Comparison of ENCODE assay signal across 24 cellular contexts in the genomic region with DNA sequence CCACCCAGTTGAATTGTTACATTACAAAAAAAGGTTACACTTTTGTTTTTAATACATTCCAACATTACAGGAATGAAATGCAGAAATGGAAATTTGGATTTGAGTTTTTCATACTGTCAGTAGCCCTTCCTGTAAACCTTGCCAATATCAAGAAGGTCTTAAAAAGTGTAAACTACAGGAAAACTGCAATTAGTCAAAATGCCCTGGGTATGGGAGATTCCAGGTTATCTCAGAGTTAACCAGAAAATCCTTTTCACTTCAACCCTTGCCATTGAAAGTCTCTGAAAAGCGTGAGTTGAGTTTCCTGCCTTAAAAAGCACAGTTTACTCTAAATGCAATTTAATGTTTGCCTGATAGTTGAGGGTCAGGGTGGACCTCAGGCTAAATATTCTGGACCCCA. TPM values are rescaled to one million over a fixed set of nuclear protein-coding genes. Genes with fewer than 3 reads are reported as not detected.
DNase-seq lines count a peak whose midpoint lies in the region; ATAC-seq, FAIRE-seq and TF ChIP-seq lines count a peak whose summit lies in the region.
"Had no signal": no experiment of that assay in that cellular context is flagged by ENCODE, and none has a peak within 500 bp of the region (broad histone marks: within the 10 kb centered on the region; RNA-seq: fewer than 3 reads in every experiment).

No MANE protein-coding gene starts in this region.

- intact Hi-C loops in MCF 10A (cut with micrococcal nuclease): no loop called here
- intact Hi-C loops in mammary epithelial cell (cut with micrococcal nuclease): no loop called here
- intact Hi-C loops in endothelial cell of umbilical vein (cut with micrococcal nuclease): loop anchor here (5.0 to 10.0 kb wide), 2 partner anchors 95 to 222 kb away; no protein-coding TSS in a partner anchor
- intact Hi-C loops in uterus (cut with DNase I; ENCODE audit: low total_unique reads): no loop called here

- no peak for DNase-seq in MCF 10A (ENCODE audit: unreplicated experiment)
- DNase-seq in mammary epithelial cell: no peak
- peak; percentile 74 for DNase-seq in endothelial cell of umbilical vein (ENCODE audit: low read depth, low spot score)
- DNase-seq in uterus: no peak
- DNase-seq in immature natural killer cell: no peak
- DNase-seq: ACHN; AML-193; BE2C; CD4-positive, alpha-beta T cell; CD8-positive, alpha-beta memory T cell; DMS 273 treated with DMSO at 0.1 percent for 48 hours; DMS79; EL; GDM1; H9 had no signal

- no peaks in the 10 kb centered on the region for H3K9me1 ChIP-seq in endothelial cell of umbilical vein (replicated peaks; ENCODE audit: control insufficient read depth, extremely low read depth, insufficient read depth, low read length)

- BruUV-seq in MCF 10A (replicated peaks; lab: Mats Ljungman, UMichigan) (no TSS peak), mammary epithelial cell (replicated peaks; lab: Mats Ljungman, UMichigan) (no TSS peak), endothelial cell of umbilical vein (replicated peaks; lab: Mats Ljungman, UMichigan) (no TSS peak)

- in situ Hi-C loops in mammary epithelial cell (cut with MboI; ENCODE audit: low sequenced_read_pairs in 2 of 2): no loop called here

- H4K20me1 ChIP-seq in mammary epithelial cell (ENCODE audit: insufficient read depth, low read length) (no peaks in the 10 kb centered on the region), endothelial cell of umbilical vein (replicated peaks; ENCODE audit: control insufficient read depth, extremely low read depth, insufficient read depth, low read length) (no peaks in the 10 kb centered on the region)
- H4K20me1 ChIP-seq: BLaER1 treated with 17β-estradiol and CSF1 and Interleukin-3, amounts not matched to agents 10 nM and 100 nM had no signal

- POLR2A ChIA-PET in MCF 10A (lab: Yijun Ruan, JAX): interaction anchor here (1.4 to 3.4 kb wide), 4 partner anchors 10 to 113 kb away, joined by 3 to 66 read pairs (median 14); no protein-coding TSS in a partner anchor
- POLR2A ChIA-PET in endothelial cell of umbilical vein (lab: Charles Lee): no interaction called here

- TF ChIP-seq CTCF in MCF 10A (IDR thresholded peaks at IDR 0.05; ENCODE audit: unreplicated experiment) (no peak), mammary epithelial cell (conservative IDR thresholded peaks at IDR 0.05 in 1 of 2, IDR thresholded peaks at IDR 0.05 in 1 of 2; ENCODE audit: extremely low read depth in 1 of 2, insufficient read depth in 1 of 2, low read depth in 1 of 2, low read length in 2 of 2) (no peak), endothelial cell of umbilical vein (IDR thresholded peaks at IDR 0.05; ENCODE audit: extremely low read depth in 1 of 2, insufficient read depth in 1 of 2, low read depth in 1 of 2, low read length in 2 of 2) (no peak), uterus (IDR thresholded peaks at IDR 0.05) (no peak)

- H3K9ac ChIP-seq in mammary epithelial cell (ENCODE audit: insufficient read depth, low read length) (no peak overlapping the region), endothelial cell of umbilical vein (replicated peaks; ENCODE audit: extremely low read depth, insufficient read depth, low read length) (no peak overlapping the region)
- H3K9ac ChIP-seq: BLaER1 treated with 17β-estradiol and CSF1 and Interleukin-3, amounts not matched to agents 10 nM and 100 nM had no signal

- H2AFZ ChIP-seq in mammary epithelial cell (ENCODE audit: low read depth, low read length) (no peak overlapping the region), endothelial cell of umbilical vein (ENCODE audit: low read depth, low read length) (no peak overlapping the region)

- no peaks in the 10 kb centered on the region for H3K9me3 ChIP-seq in mammary epithelial cell (replicated peaks; ENCODE audit: insufficient read depth, low read length)
- no peaks in the 10 kb centered on the region for H3K9me3 ChIP-seq in endothelial cell of umbilical vein (replicated peaks; ENCODE audit: control insufficient read depth, insufficient read depth, low read length)
- H3K9me3 ChIP-seq in uterus: no peaks in the 10 kb centered on the region
- H3K9me3 ChIP-seq: BE2C had no signal

- H3K27me3 ChIP-seq in mammary epithelial cell (ENCODE audit: insufficient read depth, low read length) (no peaks in the 10 kb centered on the region), endothelial cell of umbilical vein (ENCODE audit: control insufficient read depth in 2 of 2, insufficient read depth in 2 of 2, low read length in 2 of 2) (no peaks in the 10 kb centered on the region), uterus (no peaks in the 10 kb centered on the region)
- H3K27me3 ChIP-seq: BE2C; BLaER1 treated with 17β-estradiol and CSF1 and Interleukin-3, amounts not matched to agents 10 nM and 100 nM had no signal

- H3K4me1 ChIP-seq in mammary epithelial cell (ENCODE audit: insufficient read depth, low read length) (peaks cover 32% of the 10 kb centered on the region), endothelial cell of umbilical vein (ENCODE audit: control insufficient read depth, extremely low read depth, insufficient read depth, low read length) (peaks cover 26% of the 10 kb centered on the region), uterus (peaks cover 4 to 13% of the 10 kb centered on the region in 2 donors)
- H3K4me1 ChIP-seq: BE2C had no signal

- 100% methylated on average over 1 of the region's 1 CpG for WGBS in mammary epithelial cell (ENCODE audit: low coverage, missing lambda C conversion rate)

- H3K9me3 Mint-ChIP-seq in MCF 10A (ENCODE audit: unreplicated experiment) (no peaks in the 10 kb centered on the region), immature natural killer cell (no peaks in the 10 kb centered on the region)
- H3K9me3 Mint-ChIP-seq: GM23338, H9 had no signal

- H3K4me2 ChIP-seq in mammary epithelial cell (ENCODE audit: insufficient read depth, low read depth, low read length): no peak overlapping the region
- H3K4me2 ChIP-seq in endothelial cell of umbilical vein (ENCODE audit: insufficient read depth, low read length): no peak overlapping the region
- H3K4me2 ChIP-seq: BLaER1 treated with 17β-estradiol and CSF1 and Interleukin-3, amounts not matched to agents 10 nM and 100 nM; GM23338 had no signal

- H3K4me1 Mint-ChIP-seq in MCF 10A (ENCODE audit: insufficient read depth, unreplicated experiment) (peaks cover 57% of the 10 kb centered on the region), immature natural killer cell (no peaks in the 10 kb centered on the region)

- no peak for ATAC-seq in HG02852 (IDR thresholded peaks at IDR 0.05; ENCODE audit: unreplicated experiment)
- ATAC-seq: GM23338, HCT116 had no signal

- no peak for FAIRE-seq in endothelial cell of umbilical vein (lab: Jason Lieb, UNC)
- FAIRE-seq: A204.1, D721Med, GM18507 had no signal

- H3K27ac Mint-ChIP-seq in MCF 10A (ENCODE audit: low read depth, unreplicated experiment): peak overlapping the region; percentile 99
- H3K27ac Mint-ChIP-seq in immature natural killer cell: no peak overlapping the region
- H3K27ac Mint-ChIP-seq: CD4-positive, alpha-beta T cell; CD8-positive, alpha-beta memory T cell; GM23338; H9 had no signal

- TF ChIP-seq POLR2A in endothelial cell of umbilical vein (IDR thresholded peaks at IDR 0.05; ENCODE audit: low read depth, low read length) (no peak), uterus (IDR thresholded peaks at IDR 0.05) (no peak)

- H3K36me3 ChIP-seq in mammary epithelial cell (ENCODE audit: insufficient read depth, low read length) (no peaks in the 10 kb centered on the region), endothelial cell of umbilical vein (ENCODE audit: control insufficient read depth in 2 of 2, extremely low read depth in 1 of 2, insufficient read depth in 2 of 2, low read length in 2 of 2) (no peaks in the 10 kb centered on the region), uterus (no peaks in the 10 kb centered on the region)
- H3K36me3 ChIP-seq: BE2C; BLaER1 treated with 17β-estradiol and CSF1 and Interleukin-3, amounts not matched to agents 10 nM and 100 nM had no signal

- CTCF ChIA-PET in MCF 10A (lab: Yijun Ruan, JAX): interaction anchor here (1.7 to 3.0 kb wide), 2 partner anchors 17 to 88 kb away, joined by 8 to 14 read pairs; no protein-coding TSS in a partner anchor
- CTCF ChIA-PET in mammary epithelial cell (lab: Charles Lee; ENCODE audit: low non-redundant PET): no interaction called here
- CTCF ChIA-PET in endothelial cell of umbilical vein (lab: Charles Lee): interaction anchor here (3.4 kb wide), 1 partner anchor 88 kb away, joined by 19 read pairs; no protein-coding TSS in a partner anchor

- H3K27me3 Mint-ChIP-seq in MCF 10A (ENCODE audit: insufficient read depth, unreplicated experiment): no peaks in the 10 kb centered on the region
- H3K27me3 Mint-ChIP-seq in immature natural killer cell (ENCODE audit: low read depth in 3 of 3): peaks cover 0 to 6% (median 6%) of the 10 kb centered on the region in 3 donors

- dilution Hi-C loops in mammary epithelial cell (cut with HindIII; ENCODE audit: low sequenced_read_pairs) (no loop called here), endothelial cell of umbilical vein (cut with MboI; ENCODE audit: extremely low pct_ligation_motif_present, low sequenced_read_pairs) (no loop called here)

- H3K36me3 Mint-ChIP-seq in MCF 10A (ENCODE audit: insufficient read depth, unreplicated experiment) (peaks cover 4% of the 10 kb centered on the region), immature natural killer cell (no peaks in the 10 kb centered on the region)
- H3K36me3 Mint-ChIP-seq: CD14-positive monocyte; CD8-positive, alpha-beta memory T cell had no signal

- H3K4me3 Mint-ChIP-seq in MCF 10A (ENCODE audit: unreplicated experiment) (no peak overlapping the region), immature natural killer cell (no peak overlapping the region)
- H3K4me3 Mint-ChIP-seq: CD14-positive monocyte; CD4-positive, alpha-beta T cell; CD8-positive, alpha-beta memory T cell; GM23338; H9 had no signal

- H3K4me3 ChIP-seq in mammary epithelial cell (replicated peaks in 1 of 3; ENCODE audit: insufficient read depth in 1 of 3, low read depth in 2 of 3, low read length in 3 of 3) (no peak overlapping the region), endothelial cell of umbilical vein (replicated peaks in 1 of 3; ENCODE audit: insufficient read depth in 1 of 3, low read depth in 1 of 3, low read length in 3 of 3) (no peak overlapping the region), uterus (no peak overlapping the region)
- H3K4me3 ChIP-seq: BLaER1 treated with 17β-estradiol and CSF1 and Interleukin-3, amounts not matched to agents 10 nM and 100 nM; GM23338 had no signal

- H3K79me2 ChIP-seq in mammary epithelial cell (ENCODE audit: insufficient read depth, low read length): no peaks in the 10 kb centered on the region
- no peaks in the 10 kb centered on the region for H3K79me2 ChIP-seq in endothelial cell of umbilical vein (ENCODE audit: control insufficient read depth, insufficient read depth, low read length)

- H3K27ac ChIP-seq in mammary epithelial cell (ENCODE audit: insufficient read depth, low read depth, low read length) (no peak overlapping the region), endothelial cell of umbilical vein (ENCODE audit: insufficient read depth, low read depth, low read length) (no peak overlapping the region), uterus (peak overlapping the region; percentile 79 to 85)
- H3K27ac ChIP-seq: 22Rv1; BLaER1 treated with 17β-estradiol and CSF1 and Interleukin-3, amounts not matched to agents 10 nM and 100 nM had no signal

RNA-seq across cellular contexts. Expression of a gene that starts 34.0 kb away (rescaled TPM):
- total RNA-seq in MCF 10A (2022) (39.2 and 55.7 TPM in 2 replicates), mammary epithelial cell (10 to 100 TPM; 15.3 to 18.4 TPM), endothelial cell of umbilical vein (19.9 and 25.1 TPM in 2 replicates), uterus (10 to 100 TPM; 10.2 to 41.9 (median 19.8) TPM)
- polyA plus RNA-seq in mammary epithelial cell (11.5 TPM), endothelial cell of umbilical vein (17.9 and 18.7 TPM in 2 replicates), immature natural killer cell (under 1 TPM in 1 of 3 donors, not detected in 2; 0.84 TPM)
- polyA minus RNA-seq in mammary epithelial cell (33.4 TPM), endothelial cell of umbilical vein (15.3 and 20.7 TPM in 2 replicates)
- 12.0 and 12.8 TPM in 2 replicates for polyA plus RNA-seq in endothelial cell of umbilical vein (2011; cell fraction: cytosol; rRNA removed)
- polyA plus RNA-seq in endothelial cell of umbilical vein (2011; cell fraction: nucleus; rRNA removed): 7.4 and 7.5 TPM in 2 replicates
- 15.8 and 17.4 TPM in 2 replicates for polyA plus RNA-seq in endothelial cell of umbilical vein (2012)
- polyA minus RNA-seq in endothelial cell of umbilical vein (2011; cell fraction: cytosol; rRNA and poly(A)+ RNA removed): 15.7 TPM
- polyA minus RNA-seq in endothelial cell of umbilical vein (2011; cell fraction: nucleus; rRNA and poly(A)+ RNA removed): 12.9 and 17.0 TPM in 2 replicates
- polyA plus RNA-seq: CD8-positive, alpha-beta memory T cell had no signal

Comparison
In these comparisons a context has a peak if more than half of its experiments do, and no peak if none do; other contexts are left out.
1. H3K27ac ChIP-seq: peak in uterus (2 of 2); none in mammary epithelial cell (single experiment) and endothelial cell of umbilical vein (single experiment).